ENCODE assay signal across 9 cellular contexts in genomic region chr10:102501201-102502028, GRCh38. TPM values are rescaled to one million over a fixed set of nuclear protein-coding genes. Genes with fewer than 3 reads are reported as not detected.
DNase-seq lines count a peak whose midpoint lies in the region; ATAC-seq and TF ChIP-seq lines count a peak whose summit lies in the region.
"Had no signal": no experiment of that assay in that cellular context is flagged by ENCODE, and none has a peak within 500 bp of the region (broad histone marks: within the 10 kb centered on the region; RNA-seq: fewer than 3 reads in every experiment).

No MANE protein-coding gene starts in this region.

- peaks cover 7% of the 10 kb centered on the region for H3F3A ChIP-seq in DOHH2 (ENCODE audit: control insufficient read depth, insufficient read depth)
- no peaks in the 10 kb centered on the region for H3F3A ChIP-seq in PC-3 (ENCODE audit: low read length, unreplicated experiment)

- H3K27me3 ChIP-seq in DOHH2 (ENCODE audit: control insufficient read depth, low read length) (no peaks in the 10 kb centered on the region), PC-3 (ENCODE audit: low read length) (no peaks in the 10 kb centered on the region), psoas muscle (ENCODE audit: insufficient read depth in 3 of 3, low read length in 2 of 3) (no peaks in the 10 kb centered on the region)

- H4K20me1 ChIP-seq in DOHH2 (ENCODE audit: control insufficient read depth, insufficient read depth, low read depth, low read length) (peaks cover 17% of the 10 kb centered on the region), PC-3 (ENCODE audit: low read length) (peaks cover 18% of the 10 kb centered on the region; the same call in 1 of the 2 replicates)

- ATAC-seq in PC-3 (no peak), psoas muscle (no peak), GM21447 (IDR thresholded peaks at IDR 0.05; ENCODE audit: unreplicated experiment) (no peak)

- CTCF ChIA-PET in PC-3 (lab: Charles Lee): interaction anchor here (0.6 kb wide), 1 partner anchor 23 kb away, joined by 3 read pairs; no protein-coding TSS in a partner anchor

- H3K4me1 Mint-ChIP-seq in CD14-positive monocyte: peaks cover 29% of the 10 kb centered on the region

- H3K27ac ChIP-seq in DOHH2 (ENCODE audit: low read depth, low read length) (no peak overlapping the region), PC-3 (ENCODE audit: low read length) (0 out of 2 replicates have a peak overlapping the region, but pooled peaks have one; percentile 34), psoas muscle (peak overlapping the region; percentile 97)

- H3K79me2 ChIP-seq in DOHH2 (ENCODE audit: control insufficient read depth, low read length) (peaks cover 75% of the 10 kb centered on the region), PC-3 (ENCODE audit: low read length) (peaks cover 73% of the 10 kb centered on the region)

- H3K9me2 ChIP-seq in DOHH2 (replicated peaks; ENCODE audit: control insufficient read depth, low read length) (no peaks in the 10 kb centered on the region), PC-3 (replicated peaks; ENCODE audit: low read length) (no peaks in the 10 kb centered on the region)

- WGBS in psoas muscle, 3 donors: 0 to 1% (median 1%) methylated on average over 23 of the region's 23 CpGs

- H3K4me2 ChIP-seq in DOHH2 (ENCODE audit: low read length) (peak overlapping the region; percentile 71), PC-3 (ENCODE audit: low read length) (peak overlapping the region; percentile 97)

- no TSS peak for BruUV-seq in PC-3 (replicated peaks; lab: Mats Ljungman, UMichigan)

- H3K4me3 ChIP-seq in DOHH2 (ENCODE audit: low read length): peak overlapping the region; percentile 92
- H3K4me3 ChIP-seq in PC-3 (ENCODE audit: low read length): peak overlapping the region; percentile 92
- H3K4me3 ChIP-seq in psoas muscle: peak overlapping the region; percentile 94

- intact Hi-C loops in PC-3 (cut with micrococcal nuclease) (loop anchor here (5.0 kb wide), 1 partner anchor 211 kb away; the partner anchor contains the start of genes ARL3 and SFXN2), psoas muscle (cut with DNase I) (loop anchor here in 1 of 2 donors (5.0 kb wide), 1 partner anchor 349 kb away; the partner anchor contains the start of gene NOLC1), CD14-positive monocyte (cut with micrococcal nuclease) (loop anchor here (2.0 to 10.0 kb wide), 7 partner anchors 39 to 367 kb away; partner anchors contain the start of genes PPRC1 (in 2 of the 2), ELOVL3 (in 1 of the 2), NFKB2 (in 1 of the 2) and WBP1L (in 1 of the 2))

- no peaks in the 10 kb centered on the region for H3K9me3 ChIP-seq in DOHH2 (ENCODE audit: control insufficient read depth, insufficient read depth, low read length)
- no peaks in the 10 kb centered on the region for H3K9me3 ChIP-seq in PC-3 (ENCODE audit: low read length)
- H3K9me3 ChIP-seq in psoas muscle: no peaks in the 10 kb centered on the region

- H3K9ac ChIP-seq in PC-3 (ENCODE audit: low read length): peak overlapping the region; percentile 78

- DNase-seq in PC-3 (no peak), fibroblast of peridontal ligament (ENCODE audit: extremely low read depth) (peak; percentile 29), psoas muscle (no peak), kidney glomerular epithelial cell (lab: John Stamatoyannopoulos, UW) (no peak), CD14-positive monocyte (ENCODE audit: low spot score) (no peak)
- no peak for DNase-seq in central memory CD4-positive, alpha-beta T cell

- peaks cover 8 to 24% of the 10 kb centered on the region in 2 donors for H3K36me3 Mint-ChIP-seq in CD14-positive monocyte

- peaks cover 33% of the 10 kb centered on the region for H3K4me1 ChIP-seq in DOHH2 (ENCODE audit: control insufficient read depth, low read length)
- H3K4me1 ChIP-seq in PC-3 (ENCODE audit: insufficient read depth, low read length): peaks cover 9% of the 10 kb centered on the region; the same call in 1 of the 2 replicates
- H3K4me1 ChIP-seq in psoas muscle: peaks cover 50% of the 10 kb centered on the region

- H3K36me3 ChIP-seq in DOHH2 (ENCODE audit: control insufficient read depth, low read length) (peaks cover 7% of the 10 kb centered on the region), PC-3 (ENCODE audit: low read depth, low read length) (no peaks in the 10 kb centered on the region), psoas muscle (ENCODE audit: insufficient read depth in 1 of 2, low read depth in 1 of 2) (peaks cover 0 to 1% of the 10 kb centered on the region in 2 donors)

- no peak overlapping the region for H3K27ac Mint-ChIP-seq in CD14-positive monocyte
- H3K27ac Mint-ChIP-seq: activated naive CD8-positive, alpha-beta T cell treated with anti-CD3 and anti-CD28 coated beads, Interleukin-2, amount 10 ng/mL, durations not matched to agents 7 days and 5 days had no signal

- POLR2A ChIA-PET in PC-3 (lab: Charles Lee; ENCODE audit: unreplicated experiment): interaction anchor here (0.5 kb wide), 1 partner anchor 106 kb away, joined by 4 read pairs; the partner anchor contains the start of gene NFKB2

- no peaks in the 10 kb centered on the region for H3K9me3 Mint-ChIP-seq in CD14-positive monocyte
- H3K9me3 Mint-ChIP-seq: activated naive CD8-positive, alpha-beta T cell treated with anti-CD3 and anti-CD28 coated beads, Interleukin-2, amount 10 ng/mL, durations not matched to agents 7 days and 5 days had no signal

- no peaks in the 10 kb centered on the region for H3K27me3 Mint-ChIP-seq in CD14-positive monocyte (ENCODE audit: low read depth in 3 of 3)
- H3K27me3 Mint-ChIP-seq: activated naive CD8-positive, alpha-beta T cell treated with anti-CD3 and anti-CD28 coated beads, Interleukin-2, amount 10 ng/mL, durations not matched to agents 7 days and 5 days had no signal

- H2AFZ ChIP-seq in PC-3 (ENCODE audit: low read length): peak overlapping the region; percentile 73

- no peak overlapping the region for H3K4me3 Mint-ChIP-seq in CD14-positive monocyte
- H3K4me3 Mint-ChIP-seq: activated naive CD8-positive, alpha-beta T cell treated with anti-CD3 and anti-CD28 coated beads, Interleukin-2, amount 10 ng/mL, durations not matched to agents 7 days and 5 days had no signal

- TF ChIP-seq CTCF in DOHH2 (IDR thresholded peaks at IDR 0.05; ENCODE audit: low read depth, low read length, poor library complexity, severe bottlenecking) (no peak), PC-3 (conservative IDR thresholded peaks at IDR 0.05; ENCODE audit: low read depth, low read length) (no peak), psoas muscle (IDR thresholded peaks at IDR 0.05) (no peak), CD14-positive monocyte (IDR thresholded peaks at IDR 0.05) (no peak)

RNA-seq across cellular contexts. Expression of gene ACTR1A, which starts 1.1 kb away (rescaled TPM):
- 69.9 and 72.7 TPM in 2 replicates for total RNA-seq in PC-3 (2014; rRNA removed)
- total RNA-seq in psoas muscle: 100 to 1,000 TPM; 119 to 188 (median 148) TPM
- polyA plus RNA-seq in psoas muscle: 100 to 1,000 TPM in 2 of 3 donors, 10 to 100 TPM in 1; 76.2 to 181 (median 101) TPM
- polyA plus RNA-seq in CD14-positive monocyte: 10 to 100 TPM; 79.0 to 79.4 TPM

RNA-seq across cellular contexts. Expression of gene SUFU, which starts 2.4 kb away (rescaled TPM):
- 2.7 and 4.4 TPM in 2 replicates for total RNA-seq in PC-3 (2014; rRNA removed)
- 1 to 10 TPM; 4.8 to 6.8 (median 5.5) TPM for total RNA-seq in psoas muscle
- 1 to 10 TPM; 2.1 to 6.3 (median 2.2) TPM for polyA plus RNA-seq in psoas muscle
- 1 to 10 TPM; 3.2 to 5.7 TPM for polyA plus RNA-seq in CD14-positive monocyte

RNA-seq across cellular contexts. Expression of gene C10orf95, which starts 50.1 kb away (rescaled TPM):
- total RNA-seq in PC-3 (2014; rRNA removed) (1.6 and 1.9 TPM in 2 replicates), psoas muscle (not detected)
- polyA plus RNA-seq in psoas muscle (under 1 TPM in 1 of 3 donors, not detected in 2; 0.01 TPM), CD14-positive monocyte (not detected)
